ENCODE assay signal across 3 cellular contexts in the genomic region with DNA sequence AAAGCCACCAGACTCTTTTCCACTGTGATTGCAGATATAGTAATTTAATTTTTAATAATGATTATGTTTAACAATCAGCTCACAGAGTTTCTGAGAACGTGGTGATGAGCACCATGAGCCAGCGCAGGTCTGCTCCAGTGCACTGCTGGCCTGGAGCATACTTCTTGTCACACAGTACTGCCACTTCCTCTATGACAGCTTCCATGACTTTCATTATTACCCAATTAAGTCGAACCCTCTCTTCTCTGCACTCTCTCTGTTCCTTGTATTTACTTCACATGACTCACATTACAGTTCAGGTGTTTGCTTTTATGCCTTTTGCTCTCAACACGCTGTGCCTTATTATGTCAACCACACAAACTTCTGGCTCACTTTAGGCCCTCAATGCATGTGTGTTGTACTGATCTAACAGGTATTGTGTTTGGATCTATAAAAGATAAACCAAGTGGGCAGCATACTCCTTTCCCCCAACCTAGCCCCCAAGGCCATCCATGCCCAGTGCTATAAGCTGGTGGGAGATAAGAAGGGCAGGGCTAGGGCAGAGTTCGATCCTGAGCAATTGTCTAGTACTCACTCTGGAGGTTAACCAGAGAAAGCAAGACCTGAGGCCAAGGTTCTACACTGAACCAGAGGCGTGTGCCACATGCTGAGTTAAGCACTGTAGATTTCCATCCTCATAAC.
TF ChIP-seq lines count a peak whose summit lies in the region.

No MANE protein-coding gene starts in this region.

TF ChIP-seq in GM23338, 12 proteins besides CTCF, POLR2A, EP300 and RAD21:
- no peak for TF ChIP-seq NANOG (IDR thresholded peaks at IDR 0.05; ENCODE audit: borderline replicate concordance)
- TF ChIP-seq EZH2 (IDR thresholded peaks at IDR 0.05; ENCODE audit: low read depth, unreplicated experiment): no peak
TF ChIP-seq in GM23338: peak in this region for 0.

TF ChIP-seq in H1, 55 proteins besides CTCF, POLR2A, EP300 and RAD21:
- no peak for TF ChIP-seq TAF7 (optimal IDR thresholded peaks at IDR 0.05; ENCODE audit: borderline replicate concordance, low read depth, low read length)
- no peak for TF ChIP-seq CEBPB (IDR thresholded peaks at IDR 0.05; ENCODE audit: low read depth, low read length)
- TF ChIP-seq, protein P1, sequence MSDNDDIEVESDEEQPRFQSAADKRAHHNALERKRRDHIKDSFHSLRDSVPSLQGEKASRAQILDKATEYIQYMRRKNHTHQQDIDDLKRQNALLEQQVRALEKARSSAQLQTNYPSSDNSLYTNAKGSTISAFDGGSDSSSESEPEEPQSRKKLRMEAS (IDR thresholded peaks at IDR 0.05): no peak
- no peak for TF ChIP-seq TAF1 (IDR thresholded peaks at IDR 0.05; ENCODE audit: low read depth, low read length)
- no peak for TF ChIP-seq PHF8 (conservative IDR thresholded peaks at IDR 0.05; ENCODE audit: low read depth, low read length)
- no peak for TF ChIP-seq SIRT6 (IDR thresholded peaks at IDR 0.05; ENCODE audit: low read length)
- no peak for TF ChIP-seq NRF1 (IDR thresholded peaks at IDR 0.05; ENCODE audit: low read depth, low read length)
- TF ChIP-seq ZNF274 (IDR thresholded peaks at IDR 0.05; ENCODE audit: borderline replicate concordance, extremely low read depth, low read length): no peak
- TF ChIP-seq EGR1 (IDR thresholded peaks at IDR 0.05; ENCODE audit: borderline replicate concordance, low read depth, low read length): no peak
- no peak for TF ChIP-seq SP4 (IDR thresholded peaks at IDR 0.05; ENCODE audit: low read length)
- TF ChIP-seq TBP (IDR thresholded peaks at IDR 0.05; ENCODE audit: low read depth, low read length): no peak
- no peak for TF ChIP-seq SAP30 (IDR thresholded peaks at IDR 0.05; ENCODE audit: insufficient read depth, insufficient replicate concordance, low read length)
- TF ChIP-seq GABPA (IDR thresholded peaks at IDR 0.05; ENCODE audit: borderline replicate concordance, insufficient read depth, low read length): no peak

TF ChIP-seq in HEK293T, 16 proteins besides CTCF, POLR2A, EP300 and RAD21:
- TF ChIP-seq TARDBP (IDR thresholded peaks at IDR 0.05): no peak
- no peak for TF ChIP-seq ELF4 (IDR thresholded peaks at IDR 0.05)
- TF ChIP-seq HDGF (IDR thresholded peaks at IDR 0.05; ENCODE audit: borderline replicate concordance): no peak
- TF ChIP-seq ZNF384 (IDR thresholded peaks at IDR 0.05): no peak
- TF ChIP-seq BHLHE40 (IDR thresholded peaks at IDR 0.05; ENCODE audit: borderline replicate concordance): no peak
- no peak; the same call in 1 of the 2 replicates for TF ChIP-seq L3MBTL2 (conservative IDR thresholded peaks at IDR 0.05)
- no peak for TF ChIP-seq FOXM1 (IDR thresholded peaks at IDR 0.05; ENCODE audit: borderline replicate concordance)
- no peak for TF ChIP-seq FOXK2 (IDR thresholded peaks at IDR 0.05)
- no peak for TF ChIP-seq NFRKB (IDR thresholded peaks at IDR 0.05)
- TF ChIP-seq ARNT (IDR thresholded peaks at IDR 0.05): no peak
- TF ChIP-seq SUZ12 (IDR thresholded peaks at IDR 0.05): no peak
- no peak for TF ChIP-seq CTBP1 (IDR thresholded peaks at IDR 0.05; ENCODE audit: borderline replicate concordance)
- no peak for TF ChIP-seq FOXA1 (IDR thresholded peaks at IDR 0.05)
- TF ChIP-seq, protein P2, sequence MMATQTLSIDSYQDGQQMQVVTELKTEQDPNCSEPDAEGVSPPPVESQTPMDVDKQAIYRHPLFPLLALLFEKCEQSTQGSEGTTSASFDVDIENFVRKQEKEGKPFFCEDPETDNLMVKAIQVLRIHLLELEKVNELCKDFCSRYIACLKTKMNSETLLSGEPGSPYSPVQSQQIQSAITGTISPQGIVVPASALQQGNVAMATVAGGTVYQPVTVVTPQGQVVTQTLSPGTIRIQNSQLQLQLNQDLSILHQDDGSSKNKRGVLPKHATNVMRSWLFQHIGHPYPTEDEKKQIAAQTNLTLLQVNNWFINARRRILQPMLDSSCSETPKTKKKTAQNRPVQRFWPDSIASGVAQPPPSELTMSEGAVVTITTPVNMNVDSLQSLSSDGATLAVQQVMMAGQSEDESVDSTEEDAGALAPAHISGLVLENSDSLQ (IDR thresholded peaks at IDR 0.05): no peak
- TF ChIP-seq LEF1 (IDR thresholded peaks at IDR 0.05; ENCODE audit: borderline replicate concordance): no peak
- TF ChIP-seq SP1 (IDR thresholded peaks at IDR 0.05): no peak
